In genomic region chr10:105109164-105109563, GRCh38 we compare ENCODE assay signal across 4 cellular contexts.
TF ChIP-seq lines count a peak whose summit lies in the region.

No MANE protein-coding gene starts in this region.

TF ChIP-seq in HepG2, 621 proteins besides CTCF, POLR2A, EP300 and RAD21:
- TF ChIP-seq, protein P1, sequence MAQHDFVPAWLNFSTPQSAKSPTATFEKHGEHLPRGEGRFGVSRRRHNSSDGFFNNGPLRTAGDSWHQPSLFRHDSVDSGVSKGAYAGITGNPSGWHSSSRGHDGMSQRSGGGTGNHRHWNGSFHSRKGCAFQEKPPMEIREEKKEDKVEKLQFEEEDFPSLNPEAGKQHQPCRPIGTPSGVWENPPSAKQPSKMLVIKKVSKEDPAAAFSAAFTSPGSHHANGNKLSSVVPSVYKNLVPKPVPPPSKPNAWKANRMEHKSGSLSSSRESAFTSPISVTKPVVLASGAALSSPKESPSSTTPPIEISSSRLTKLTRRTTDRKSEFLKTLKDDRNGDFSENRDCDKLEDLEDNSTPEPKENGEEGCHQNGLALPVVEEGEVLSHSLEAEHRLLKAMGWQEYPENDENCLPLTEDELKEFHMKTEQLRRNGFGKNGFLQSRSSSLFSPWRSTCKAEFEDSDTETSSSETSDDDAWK (CRISPR knock-in tag; IDR thresholded peaks at IDR 0.05), result no peak
- peak; percentile 77 for TF ChIP-seq CREB1 (IDR thresholded peaks at IDR 0.05)
- TF ChIP-seq CREB1 (CRISPR knock-in tag; IDR thresholded peaks at IDR 0.05), result no peak
- peak; percentile 35 to 62; a peak in 2 of 4 replicates for TF ChIP-seq MAFK (conservative IDR thresholded peaks at IDR 0.05 in 1 of 2, IDR thresholded peaks at IDR 0.05 in 1 of 2; ENCODE audit: low read length in 2 of 2)
- TF ChIP-seq MAFF (IDR thresholded peaks at IDR 0.05; ENCODE audit: low read depth, low read length), result 0 out of 2 replicates have a peak, but pooled peaks have one; percentile 37
- TF ChIP-seq SIX4 (CRISPR knock-in tag; IDR thresholded peaks at IDR 0.05), result no peak
- peak; percentile 88 for TF ChIP-seq ATF7 (IDR thresholded peaks at IDR 0.05)
- no peak for TF ChIP-seq ATF7 (CRISPR knock-in tag; IDR thresholded peaks at IDR 0.05)
- no peak for TF ChIP-seq MTA1 (CRISPR knock-in tag; IDR thresholded peaks at IDR 0.05; ENCODE audit: borderline replicate concordance)
- TF ChIP-seq ZBTB26 (CRISPR knock-in tag; IDR thresholded peaks at IDR 0.05; ENCODE audit: borderline replicate concordance), result no peak

TF ChIP-seq in A549, 52 proteins besides CTCF, POLR2A, EP300 and RAD21:
- TF ChIP-seq MAFK (IDR thresholded peaks at IDR 0.05; ENCODE audit: partially characterized antibody) (peak; percentile 24), ZFP36 (IDR thresholded peaks at IDR 0.05; ENCODE audit: borderline replicate concordance, partially characterized antibody) (no peak), POLR2AphosphoS2 (conservative IDR thresholded peaks at IDR 0.05; ENCODE audit: low read length) (no peak), CEBPB (IDR thresholded peaks at IDR 0.05) (no peak), USF2 (IDR thresholded peaks at IDR 0.05) (no peak)

TF ChIP-seq in HEK293, 187 proteins besides CTCF, POLR2A, EP300 and RAD21:
- TF ChIP-seq, protein P2, sequence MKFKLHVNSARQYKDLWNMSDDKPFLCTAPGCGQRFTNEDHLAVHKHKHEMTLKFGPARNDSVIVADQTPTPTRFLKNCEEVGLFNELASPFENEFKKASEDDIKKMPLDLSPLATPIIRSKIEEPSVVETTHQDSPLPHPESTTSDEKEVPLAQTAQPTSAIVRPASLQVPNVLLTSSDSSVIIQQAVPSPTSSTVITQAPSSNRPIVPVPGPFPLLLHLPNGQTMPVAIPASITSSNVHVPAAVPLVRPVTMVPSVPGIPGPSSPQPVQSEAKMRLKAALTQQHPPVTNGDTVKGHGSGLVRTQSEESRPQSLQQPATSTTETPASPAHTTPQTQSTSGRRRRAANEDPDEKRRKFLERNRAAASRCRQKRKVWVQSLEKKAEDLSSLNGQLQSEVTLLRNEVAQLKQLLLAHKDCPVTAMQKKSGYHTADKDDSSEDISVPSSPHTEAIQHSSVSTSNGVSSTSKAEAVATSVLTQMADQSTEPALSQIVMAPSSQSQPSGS (tag by site-specific recombination; IDR thresholded peaks at IDR 0.05; ENCODE audit: low read depth), result peak; percentile 41; the same call in 1 of the 2 replicates
- no peak for TF ChIP-seq ZBTB20 (tag by site-specific recombination; IDR thresholded peaks at IDR 0.05)

TF ChIP-seq in IMR-90, 13 proteins besides CTCF, POLR2A, EP300 and RAD21:
- TF ChIP-seq MAFK (IDR thresholded peaks at IDR 0.05; ENCODE audit: low read depth, low read length) (0 out of 2 replicates have a peak, but pooled peaks have one; percentile 38), USF2 (IDR thresholded peaks at IDR 0.05; ENCODE audit: low read depth, low read length) (no peak), MXI1 (IDR thresholded peaks at IDR 0.05; ENCODE audit: borderline replicate concordance, low read depth, low read length) (no peak), BHLHE40 (IDR thresholded peaks at IDR 0.05; ENCODE audit: low read depth, low read length) (no peak), SMC3 (IDR thresholded peaks at IDR 0.05; ENCODE audit: low read depth, low read length) (no peak)
